Comparison of ENCODE assay signal across 28 cellular contexts in genomic region chr5:135708481-135708880, GRCh38.
"Had no signal": no experiment of that assay in that cellular context is flagged by ENCODE, and none has a peak within 500 bp of the region (broad histone marks: within the 10 kb centered on the region; RNA-seq: fewer than 3 reads in every experiment).

No MANE protein-coding gene starts in this region.

- H3K4me1 Mint-ChIP-seq: activated B cell treated with CpG ODN at 0.5 μM for 24 hours; activated T-helper 17 cell treated with anti-CD3 and anti-CD28 coated beads, Interleukin-2, amount 50 U/mL, for 72 hours; T-helper 17 cell had no signal

- H3K27ac Mint-ChIP-seq: activated B cell treated with CpG ODN at 0.5 μM for 24 hours; activated CD8-positive, alpha-beta T cell treated with anti-CD3 and anti-CD28 coated beads for 36 hours; activated naive CD8-positive, alpha-beta T cell; activated T-helper 17 cell treated with anti-CD3 and anti-CD28 coated beads, Interleukin-2, amount 50 U/mL, for 72 hours; T-helper 17 cell; T-helper 2 cell treated with Interferon-gamma antibody and Interleukin-4, amounts not matched to agents 5 μg/mL and 100 μg/mL, for 36 hours had no signal

- H3K27ac ChIP-seq: body of pancreas, WERI-Rb-1 had no signal

- H3K4me3 ChIP-seq: body of pancreas had no signal

- H3K9me3 ChIP-seq: body of pancreas had no signal

- ATAC-seq: activated CD4-positive, CD25-positive, alpha-beta regulatory T cell treated with anti-CD3 and anti-CD28 coated beads, Interleukin-2, amount 50 U/mL, for 24 hours; activated CD8-positive, alpha-beta T cell treated with anti-CD3 and anti-CD28 coated beads for 36 hours; activated T-cell treated with anti-CD3 and anti-CD28 coated beads, Interleukin-2, amount 50 U/mL, for 4 hours; activated T-helper 17 cell treated with anti-CD3 and anti-CD28 coated beads, Interleukin-2, amount 50 U/mL, for 72 hours; body of pancreas; esophagus mucosa; T-helper 17 cell had no signal

- H3K9me3 Mint-ChIP-seq: activated B cell treated with CpG ODN at 0.5 μM for 24 hours; activated CD8-positive, alpha-beta T cell treated with anti-CD3 and anti-CD28 coated beads for 36 hours; activated T-cell treated with anti-CD3 and anti-CD28 coated beads, Interleukin-2, amount 50 U/mL, for 4 hours; activated T-helper 17 cell treated with anti-CD3 and anti-CD28 coated beads, Interleukin-2, amount 50 U/mL, for 72 hours; T-helper 2 cell treated with Interferon-gamma antibody and Interleukin-4, amounts not matched to agents 5 μg/mL and 100 μg/mL, for 36 hours had no signal

- H3K36me3 ChIP-seq: WERI-Rb-1 had no signal

- DNase-seq: activated B cell treated with CpG ODN at 0.5 μM for 24 hours; activated CD4-positive, alpha-beta T cell treated with anti-CD3 and anti-CD28 coated beads for 48 hours; activated CD4-positive, alpha-beta T cell treated with anti-CD3 and anti-CD28 coated beads, Interleukin-2, amount 50 U/mL, for 1 hour; activated CD4-positive, alpha-beta T cell treated with anti-CD3 and anti-CD28 coated beads, Interleukin-2, amount 50 U/mL, for 48 hours; activated CD8-positive, alpha-beta memory T cell treated with anti-CD3 and anti-CD28 coated beads for 24 hours; activated CD8-positive, alpha-beta T cell treated with anti-CD3 and anti-CD28 coated beads for 36 hours; activated effector memory CD4-positive, alpha-beta T cell treated with Interleukin-2 at 50 U/mL for 16 hours; activated gamma-delta T cell treated with Interleukin-2 at 50 U/mL for 16 hours; activated naive CD4-positive, alpha-beta T cell treated with anti-CD3 and anti-CD28 coated beads, Interleukin-2, amount 50 U/mL, for 16 hours; activated naive CD4-positive, alpha-beta T cell treated with Interleukin-2 at 50 U/mL for 16 hours; activated T-cell treated with anti-CD3 and anti-CD28 coated beads, Interleukin-2, amount 50 U/mL, for 4 hours; amniotic stem cell; aorta; body of pancreas; caudate nucleus; cortex of kidney; dermis blood vessel endothelial cell; effector CD4-positive, alpha-beta T cell; foreskin fibroblast; T-helper 1 cell; T-helper 17 cell; T1000; WERI-Rb-1 had no signal

- H3K27me3 ChIP-seq: body of pancreas had no signal

- H3K4me3 Mint-ChIP-seq: activated B cell treated with CpG ODN at 0.5 μM for 24 hours; activated CD8-positive, alpha-beta T cell treated with anti-CD3 and anti-CD28 coated beads for 36 hours; activated naive CD8-positive, alpha-beta T cell; activated T-cell treated with anti-CD3 and anti-CD28 coated beads, Interleukin-2, amount 50 U/mL, for 4 hours; activated T-helper 17 cell treated with anti-CD3 and anti-CD28 coated beads, Interleukin-2, amount 50 U/mL, for 72 hours; T-helper 17 cell; T-helper 2 cell treated with Interferon-gamma antibody and Interleukin-4, amounts not matched to agents 5 μg/mL and 100 μg/mL, for 36 hours had no signal

- H3K36me3 Mint-ChIP-seq: activated naive CD8-positive, alpha-beta T cell had no signal
